ENCODE assay signal across 17 cellular contexts in genomic region chr2:127985026-127985734, GRCh38.
"Had no signal": no experiment of that assay in that cellular context is flagged by ENCODE, and none has a peak within 500 bp of the region (broad histone marks: within the 10 kb centered on the region; RNA-seq: fewer than 3 reads in every experiment).

No MANE protein-coding gene starts in this region.

- DNase-seq: activated CD4-positive, alpha-beta T cell treated with anti-CD3 and anti-CD28 coated beads, Interleukin-2, amount 50 U/mL, for 1 hour; activated CD4-positive, CD25-positive, alpha-beta regulatory T cell; activated gamma-delta T cell; activated naive CD8-positive, alpha-beta T cell treated with anti-CD3 and anti-CD28 coated beads for 36 hours; activated T-cell treated with anti-CD3 and anti-CD28 coated beads for 4 hours; effector memory CD4-positive, alpha-beta T cell; foreskin keratinocyte; glutamatergic neuron; immature natural killer cell; left colon; mammary epithelial cell; naive B cell; stimulated activated CD4-positive, alpha-beta T cell treated with anti-CD3 and anti-CD28 coated beads, Interleukin-2, amount 100 ng/mL, for 48 hours; stimulated activated naive CD4-positive, alpha-beta T cell; uterus had no signal

- H3K9me3 Mint-ChIP-seq: activated naive CD8-positive, alpha-beta T cell treated with anti-CD3 and anti-CD28 coated beads for 36 hours; brain; dendritic cell treated with granulocyte-macrophage colony-stimulating factor and Interleukin-4, amounts not matched to agents 40 ng/mL and 50 ng/mL, for 4 days; immature natural killer cell; naive B cell had no signal

- H3K27me3 Mint-ChIP-seq: activated naive CD8-positive, alpha-beta T cell treated with anti-CD3 and anti-CD28 coated beads for 36 hours; brain; dendritic cell treated with granulocyte-macrophage colony-stimulating factor and Interleukin-4, amounts not matched to agents 40 ng/mL and 50 ng/mL, for 4 days; naive B cell had no signal

- H3K4me3 Mint-ChIP-seq: activated naive CD8-positive, alpha-beta T cell treated with anti-CD3 and anti-CD28 coated beads for 36 hours; brain; dendritic cell treated with granulocyte-macrophage colony-stimulating factor and Interleukin-4, amounts not matched to agents 40 ng/mL and 50 ng/mL, for 4 days; immature natural killer cell had no signal

- ATAC-seq: foreskin keratinocyte, left colon had no signal

- H3K27ac Mint-ChIP-seq: activated naive CD8-positive, alpha-beta T cell treated with anti-CD3 and anti-CD28 coated beads for 36 hours; brain; dendritic cell treated with granulocyte-macrophage colony-stimulating factor and Interleukin-4, amounts not matched to agents 40 ng/mL and 50 ng/mL, for 4 days had no signal

- H3K4me1 Mint-ChIP-seq: activated naive CD8-positive, alpha-beta T cell treated with anti-CD3 and anti-CD28 coated beads for 36 hours; brain had no signal
